Comparison of ENCODE assay signal across 8 cellular contexts in the genomic region with DNA sequence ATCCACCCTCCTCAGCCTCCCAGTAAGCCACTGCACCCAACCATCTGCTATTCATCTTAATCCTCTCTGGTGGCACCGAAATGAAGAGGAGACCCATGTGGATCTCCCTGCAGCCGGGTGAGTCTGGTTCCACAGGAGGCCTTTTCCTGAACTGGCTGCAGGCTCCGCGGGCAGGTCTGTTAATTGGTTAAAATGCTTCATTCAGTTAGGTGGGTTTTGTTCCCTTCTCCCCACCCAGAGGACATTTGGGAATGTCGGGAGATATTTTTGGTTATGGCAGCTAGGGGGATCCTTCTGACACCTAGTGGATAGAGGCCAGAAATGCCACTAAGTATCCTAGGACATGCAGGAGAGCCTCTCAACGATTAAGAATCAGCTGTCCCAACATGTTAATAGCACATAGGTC. TPM values are rescaled to one million over a fixed set of nuclear protein-coding genes. Genes with fewer than 3 reads are reported as not detected.
A peak's percentile ranks its signal among the peaks of the same experiment; 100 is the strongest.
DNase-seq lines count a peak whose midpoint lies in the region; ATAC-seq and TF ChIP-seq lines count a peak whose summit lies in the region.

No MANE protein-coding gene starts in this region.

- H3K27me3 ChIP-seq in ACC112 (ENCODE audit: insufficient read depth, low read length): no peaks in the 10 kb centered on the region
- peaks cover 0 to 4% (median 0%) of the 10 kb centered on the region in 45 donors for H3K27me3 ChIP-seq in dorsolateral prefrontal cortex
- no peaks in the 10 kb centered on the region for H3K27me3 ChIP-seq in neural cell (ENCODE audit: insufficient read depth, low read depth, low read length)

- H3K79me2 ChIP-seq in ACC112 (ENCODE audit: control insufficient read depth, insufficient read depth, low read length, unreplicated experiment) (no peaks in the 10 kb centered on the region), neural cell (replicated peaks; ENCODE audit: insufficient read depth, low read length) (no peaks in the 10 kb centered on the region)

- H3K9me3 ChIP-seq in neural cell (ENCODE audit: low read length): no peaks in the 10 kb centered on the region

- H3K36me3 ChIP-seq in ACC112 (ENCODE audit: insufficient read depth, low read length) (no peaks in the 10 kb centered on the region), neural cell (ENCODE audit: insufficient read depth, low read length) (no peaks in the 10 kb centered on the region)

- H3K9ac ChIP-seq in neural cell (ENCODE audit: low read length): no peak overlapping the region

- no peaks in the 10 kb centered on the region for H3F3A ChIP-seq in neural cell (ENCODE audit: insufficient read depth, low read length, poor library complexity, severe bottlenecking)

- H3K4me1 Mint-ChIP-seq in activated naive CD8-positive, alpha-beta T cell treated with anti-CD3 and anti-CD28 coated beads, Interleukin-2, amount 50 U/mL, for 24 hours: peaks cover 37% of the 10 kb centered on the region

- no peak overlapping the region for H3K27ac Mint-ChIP-seq in activated naive CD8-positive, alpha-beta T cell treated with anti-CD3 and anti-CD28 coated beads, Interleukin-2, amount 50 U/mL, for 24 hours

- intact Hi-C loops in dorsolateral prefrontal cortex (cut with DNase I): no loop called here

- H3K36me3 Mint-ChIP-seq in activated naive CD8-positive, alpha-beta T cell treated with anti-CD3 and anti-CD28 coated beads, Interleukin-2, amount 50 U/mL, for 24 hours (ENCODE audit: low read depth): peaks cover 4% of the 10 kb centered on the region

- H3K4me3 Mint-ChIP-seq in activated naive CD8-positive, alpha-beta T cell treated with anti-CD3 and anti-CD28 coated beads, Interleukin-2, amount 50 U/mL, for 24 hours: no peak overlapping the region

- peak; percentile 86 for DNase-seq in NCI-H69 (lab: John Stamatoyannopoulos, UW)
- peak in 1 of 10 donors; percentile 45 for DNase-seq in dorsolateral prefrontal cortex
- no peak for DNase-seq in activated naive CD8-positive, alpha-beta T cell treated with anti-CD3 and anti-CD28 coated beads, Interleukin-2, amount 50 U/mL, for 24 hours
- DNase-seq in central memory CD4-positive, alpha-beta T cell: no peak

- H4K20me1 ChIP-seq in neural cell (ENCODE audit: insufficient read depth): no peaks in the 10 kb centered on the region

- TF ChIP-seq RAD21 in neural cell (conservative IDR thresholded peaks at IDR 0.05): peak; percentile 59

- H2AFZ ChIP-seq in ACC112 (ENCODE audit: low read length, unreplicated experiment) (peak overlapping the region; percentile 96), neural cell (ENCODE audit: low read depth, low read length) (no peak overlapping the region)

- H3K4me3 ChIP-seq in ACC112 (ENCODE audit: low read depth, low read length) (peak overlapping the region; percentile 61), dorsolateral prefrontal cortex (peak overlapping the region in 22 of 59 donors; percentile 0 to 47 (median 26)), neural cell (ENCODE audit: low read length) (no peak overlapping the region)

- no peak overlapping the region for H3K27ac ChIP-seq in ACC112 (ENCODE audit: low read depth, low read length)
- no peak overlapping the region for H3K27ac ChIP-seq in dorsolateral prefrontal cortex
- H3K27ac ChIP-seq in neural cell (ENCODE audit: low read length): no peak overlapping the region

- no peaks in the 10 kb centered on the region for H3K27me3 Mint-ChIP-seq in activated naive CD8-positive, alpha-beta T cell treated with anti-CD3 and anti-CD28 coated beads, Interleukin-2, amount 50 U/mL, for 24 hours

- peak; percentile 67 for TF ChIP-seq CTCF in GM12873 (IDR thresholded peaks at IDR 0.05; ENCODE audit: insufficient read depth, low read depth, low read length, missing control alignments)
- peak in 55 of 56 donors; percentile 34 to 73 (median 55) for TF ChIP-seq CTCF in dorsolateral prefrontal cortex (IDR thresholded peaks at IDR 0.05 in 54 of 56, conservative IDR thresholded peaks at IDR 0.05 in 2 of 56; ENCODE audit: low read depth in 1 of 56, partially characterized antibody in 56 of 56)
- TF ChIP-seq CTCF in neural cell (IDR thresholded peaks at IDR 0.05; ENCODE audit: poor library complexity, severe bottlenecking): peak; percentile 63

- H3K4me1 ChIP-seq in ACC112 (ENCODE audit: control insufficient read depth, insufficient read depth, low read length, unreplicated experiment): no peaks in the 10 kb centered on the region

- no peak for TF ChIP-seq EP300 in neural cell (conservative IDR thresholded peaks at IDR 0.05; ENCODE audit: poor library complexity, severe bottlenecking)

- no peaks in the 10 kb centered on the region for H3K9me2 ChIP-seq in neural cell (ENCODE audit: insufficient read depth, low read length)

- ATAC-seq in HG02678 (IDR thresholded peaks at IDR 0.05; ENCODE audit: unreplicated experiment): no peak
- ATAC-seq in activated naive CD8-positive, alpha-beta T cell treated with anti-CD3 and anti-CD28 coated beads, Interleukin-2, amount 50 U/mL, for 24 hours: no peak

- H3K9me3 Mint-ChIP-seq in activated naive CD8-positive, alpha-beta T cell treated with anti-CD3 and anti-CD28 coated beads, Interleukin-2, amount 50 U/mL, for 24 hours: no peaks in the 10 kb centered on the region

- H3K4me2 ChIP-seq in neural cell (ENCODE audit: low read length): no peak overlapping the region

TF ChIP-seq in neural cell, 6 proteins besides CTCF, POLR2A, EP300 and RAD21:
- TF ChIP-seq, protein P1, sequence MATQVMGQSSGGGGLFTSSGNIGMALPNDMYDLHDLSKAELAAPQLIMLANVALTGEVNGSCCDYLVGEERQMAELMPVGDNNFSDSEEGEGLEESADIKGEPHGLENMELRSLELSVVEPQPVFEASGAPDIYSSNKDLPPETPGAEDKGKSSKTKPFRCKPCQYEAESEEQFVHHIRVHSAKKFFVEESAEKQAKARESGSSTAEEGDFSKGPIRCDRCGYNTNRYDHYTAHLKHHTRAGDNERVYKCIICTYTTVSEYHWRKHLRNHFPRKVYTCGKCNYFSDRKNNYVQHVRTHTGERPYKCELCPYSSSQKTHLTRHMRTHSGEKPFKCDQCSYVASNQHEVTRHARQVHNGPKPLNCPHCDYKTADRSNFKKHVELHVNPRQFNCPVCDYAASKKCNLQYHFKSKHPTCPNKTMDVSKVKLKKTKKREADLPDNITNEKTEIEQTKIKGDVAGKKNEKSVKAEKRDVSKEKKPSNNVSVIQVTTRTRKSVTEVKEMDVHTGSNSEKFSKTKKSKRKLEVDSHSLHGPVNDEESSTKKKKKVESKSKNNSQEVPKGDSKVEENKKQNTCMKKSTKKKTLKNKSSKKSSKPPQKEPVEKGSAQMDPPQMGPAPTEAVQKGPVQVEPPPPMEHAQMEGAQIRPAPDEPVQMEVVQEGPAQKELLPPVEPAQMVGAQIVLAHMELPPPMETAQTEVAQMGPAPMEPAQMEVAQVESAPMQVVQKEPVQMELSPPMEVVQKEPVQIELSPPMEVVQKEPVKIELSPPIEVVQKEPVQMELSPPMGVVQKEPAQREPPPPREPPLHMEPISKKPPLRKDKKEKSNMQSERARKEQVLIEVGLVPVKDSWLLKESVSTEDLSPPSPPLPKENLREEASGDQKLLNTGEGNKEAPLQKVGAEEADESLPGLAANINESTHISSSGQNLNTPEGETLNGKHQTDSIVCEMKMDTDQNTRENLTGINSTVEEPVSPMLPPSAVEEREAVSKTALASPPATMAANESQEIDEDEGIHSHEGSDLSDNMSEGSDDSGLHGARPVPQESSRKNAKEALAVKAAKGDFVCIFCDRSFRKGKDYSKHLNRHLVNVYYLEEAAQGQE (IDR thresholded peaks at IDR 0.05; ENCODE audit: borderline replicate concordance): no peak
- TF ChIP-seq SMC3 (conservative IDR thresholded peaks at IDR 0.05; ENCODE audit: poor library complexity): peak; percentile 60

RNA-seq across cellular contexts. Expression of a gene that starts 16.7 kb away (rescaled TPM):
- total RNA-seq in dorsolateral prefrontal cortex: 1 to 10 TPM in 9 of 120 experiments, under 1 TPM in 99, not detected in 12; 0.17 to 1.3 (median 0.45) TPM
- polyA plus RNA-seq in neural cell: not detected in 2 replicates
- not detected in 2 replicates for polyA minus RNA-seq in neural cell

RNA-seq across cellular contexts. Expression of a gene that starts 48.9 kb away (rescaled TPM):
- not detected for total RNA-seq in dorsolateral prefrontal cortex
- polyA plus RNA-seq in neural cell: not detected in 2 replicates
- not detected in 2 replicates for polyA minus RNA-seq in neural cell

RNA-seq across cellular contexts. Expression of a gene that starts 50.1 kb away (rescaled TPM):
- 10 to 100 TPM; 10.1 to 29.5 (median 18.0) TPM for total RNA-seq in dorsolateral prefrontal cortex
- polyA plus RNA-seq in neural cell: 2.7 and 3.9 TPM in 2 replicates
- 0.73 and 1.0 TPM in 2 replicates for polyA minus RNA-seq in neural cell
